In genomic region chr12:113144771-113145170, GRCh38 we compare ENCODE assay signal across 37 cellular contexts. TPM values are rescaled to one million over a fixed set of nuclear protein-coding genes. Genes with fewer than 3 reads are reported as not detected.
DNase-seq lines count a peak whose midpoint lies in the region; ATAC-seq and TF ChIP-seq lines count a peak whose summit lies in the region.
"Had no signal": no experiment of that assay in that cellular context is flagged by ENCODE, and none has a peak within 500 bp of the region (broad histone marks: within the 10 kb centered on the region; RNA-seq: fewer than 3 reads in every experiment).

No MANE protein-coding gene starts in this region.

- TF ChIP-seq CTCF in HL-60 (IDR thresholded peaks at IDR 0.05; ENCODE audit: insufficient read depth, low read length) = no peak
- no peak for TF ChIP-seq CTCF in osteoblast (IDR thresholded peaks at IDR 0.05; ENCODE audit: extremely low read depth, low read depth, low read length)
- TF ChIP-seq CTCF in spleen (IDR thresholded peaks at IDR 0.05 in 8 of 11, conservative IDR thresholded peaks at IDR 0.05 in 3 of 11) = no peak
- TF ChIP-seq CTCF in CD14-positive monocyte (IDR thresholded peaks at IDR 0.05) = no peak

- H3K9me3 ChIP-seq in osteoblast (ENCODE audit: low read depth, low read length) (no peaks in the 10 kb centered on the region), spleen (peaks cover 0 to 10% (median 6%) of the 10 kb centered on the region in 8 donors)
- H3K9me3 ChIP-seq: BE2C, Caco-2 had no signal

- no peaks in the 10 kb centered on the region for H3K36me3 ChIP-seq in osteoblast (ENCODE audit: insufficient read depth, low read length)
- H3K36me3 ChIP-seq in spleen = no peaks in the 10 kb centered on the region
- H3K36me3 ChIP-seq: BE2C; BLaER1; BLaER1 treated with 17β-estradiol and CSF1 and Interleukin-3, amounts not matched to agents 10 nM and 100 nM had no signal

- H3K4me2 ChIP-seq in osteoblast (ENCODE audit: insufficient read depth, low read length) = no peak overlapping the region
- H3K4me2 ChIP-seq: A549; BLaER1; BLaER1 treated with 17β-estradiol and CSF1 and Interleukin-3, amounts not matched to agents 10 nM and 100 nM had no signal

- peaks cover 0 to 7% (median 0%) of the 10 kb centered on the region in 7 donors for H3K9me3 Mint-ChIP-seq in CD14-positive monocyte

- no peaks in the 10 kb centered on the region for H3K79me2 ChIP-seq in osteoblast (ENCODE audit: insufficient read depth, low read length)

- no peak overlapping the region for H2AFZ ChIP-seq in osteoblast (ENCODE audit: low read length)

- H3K27me3 Mint-ChIP-seq in CD14-positive monocyte (ENCODE audit: low read depth in 3 of 3) = peaks cover 12 to 14% (median 13%) of the 10 kb centered on the region in 3 donors
- H3K27me3 Mint-ChIP-seq: B cell; CD4-positive, alpha-beta T cell; CD4-positive, CD25-positive, alpha-beta regulatory T cell had no signal

- peaks cover 34% of the 10 kb centered on the region for H3K4me1 Mint-ChIP-seq in CD14-positive monocyte
- H3K4me1 Mint-ChIP-seq: CD8-positive, alpha-beta memory T cell had no signal

- H3K4me3 Mint-ChIP-seq in CD14-positive monocyte = no peak overlapping the region
- H3K4me3 Mint-ChIP-seq: B cell; CD4-positive, alpha-beta memory T cell; CD4-positive, alpha-beta T cell; CD4-positive, CD25-positive, alpha-beta regulatory T cell; CD8-positive, alpha-beta memory T cell; CD8-positive, alpha-beta T cell had no signal

- H3K4me1 ChIP-seq in osteoblast (ENCODE audit: insufficient read depth, low read length) = peaks cover 2% of the 10 kb centered on the region
- peaks cover 0 to 20% (median 13%) of the 10 kb centered on the region in 6 donors for H3K4me1 ChIP-seq in spleen
- H3K4me1 ChIP-seq: BE2C had no signal

- no peaks in the 10 kb centered on the region for H4K20me1 ChIP-seq in osteoblast (ENCODE audit: insufficient read depth, low read length)
- H4K20me1 ChIP-seq: BLaER1; BLaER1 treated with 17β-estradiol and CSF1 and Interleukin-3, amounts not matched to agents 10 nM and 100 nM had no signal

- H3K27ac Mint-ChIP-seq in CD14-positive monocyte = no peak overlapping the region
- H3K27ac Mint-ChIP-seq: B cell; CD4-positive, alpha-beta T cell; CD4-positive, CD25-positive, alpha-beta regulatory T cell; CD8-positive, alpha-beta memory T cell; CD8-positive, alpha-beta T cell had no signal

- intact Hi-C loops in spleen (cut with DNase I; ENCODE audit: low total_unique reads) = no loop called here
- intact Hi-C loops in CD14-positive monocyte (cut with micrococcal nuclease) = no loop called here

- H3K4me3 ChIP-seq in HL-60 (replicated peaks; ENCODE audit: insufficient read depth, low read length) (no peak overlapping the region), osteoblast (ENCODE audit: insufficient read depth, low read length) (no peak overlapping the region), spleen (no peak overlapping the region)
- H3K4me3 ChIP-seq: A549; BLaER1; BLaER1 treated with 17β-estradiol and CSF1 and Interleukin-3, amounts not matched to agents 10 nM and 100 nM had no signal

- no peak for TF ChIP-seq POLR2A in spleen (IDR thresholded peaks at IDR 0.05)

- 81 to 90% (median 84%) methylated on average over 5 of the region's 5 CpGs for WGBS in spleen, 5 donors

- 0 out of 2 replicates have a peak overlapping the region, but pooled peaks have one; percentile 16 for H3K27ac ChIP-seq in HL-60 (replicated peaks)
- H3K27ac ChIP-seq in osteoblast (ENCODE audit: low read depth, low read length) = no peak overlapping the region
- H3K27ac ChIP-seq in spleen = no peak overlapping the region
- H3K27ac ChIP-seq: 22Rv1; A549; BLaER1; BLaER1 treated with 17β-estradiol and CSF1 and Interleukin-3, amounts not matched to agents 10 nM and 100 nM; C4-2B had no signal

- H3K36me3 Mint-ChIP-seq in CD14-positive monocyte = no peaks in the 10 kb centered on the region
- H3K36me3 Mint-ChIP-seq: CD4-positive, alpha-beta memory T cell; CD4-positive, CD25-positive, alpha-beta regulatory T cell; CD8-positive, alpha-beta memory T cell; CD8-positive, alpha-beta T cell had no signal

- ATAC-seq in HG03280 (IDR thresholded peaks at IDR 0.05; ENCODE audit: unreplicated experiment) = no peak
- ATAC-seq: A549; CD8-positive, alpha-beta T cell had no signal

- DNase-seq in HL-60 (ENCODE audit: low read depth in 1 of 2, low spot score in 1 of 2) (no peak), osteoblast (ENCODE audit: insufficient read length, low spot score, missing footprints) (peak; percentile 23), spleen (peak; percentile 8), CD14-positive monocyte (ENCODE audit: low spot score) (no peak), germinal center (ENCODE audit: low spot score) (no peak)
- DNase-seq: 8988T; ACHN; AML-193; BE2C; C1 segment of cervical spinal cord; Caco-2; Calu3; CD4-positive, alpha-beta memory T cell; CD4-positive, alpha-beta T cell; CD4-positive, CD25-positive, alpha-beta regulatory T cell; CD8-positive, alpha-beta memory T cell; CD8-positive, alpha-beta T cell; COR-L47; DMS 273 treated with DMSO at 0.1 percent for 48 hours; DMS153; DMS53; DMS79; DMS79 treated with DMSO at 0.1 percent for 48 hours; DND-41; EL had no signal

- H3K27me3 ChIP-seq in HL-60 (ENCODE audit: insufficient read depth, poor library complexity, severe bottlenecking) (no peaks in the 10 kb centered on the region), osteoblast (ENCODE audit: insufficient read depth, low read length) (no peaks in the 10 kb centered on the region), spleen (replicated peaks in 1 of 7) (peaks cover 0 to 6% (median 0%) of the 10 kb centered on the region in 7 donors)
- H3K27me3 ChIP-seq: BE2C; BLaER1; BLaER1 treated with 17β-estradiol and CSF1 and Interleukin-3, amounts not matched to agents 10 nM and 100 nM had no signal

RNA-seq across cellular contexts. Expression of gene CFAP73, which starts 4.8 kb away (rescaled TPM):
- total RNA-seq in osteoblast (not detected in 2 replicates), spleen (not detected)
- polyA plus RNA-seq in spleen (under 1 TPM; 0.64 to 0.71 (median 0.70) TPM), CD14-positive monocyte (under 1 TPM in 1 of 2 donors, not detected in 1; 0.14 TPM)
- total RNA-seq: A673; CD4-positive, alpha-beta memory T cell; Daoy had no signal
- polyA plus RNA-seq: AG04450; BJ; CD4-positive, CD25-positive, alpha-beta regulatory T cell; CD8-positive, alpha-beta memory T cell had no signal

RNA-seq across cellular contexts. Expression of gene RASAL1, which starts 9.2 kb away (rescaled TPM):
- total RNA-seq in osteoblast = not detected in 2 replicates
- total RNA-seq in spleen = 1 to 10 TPM in 1 of 7 donors, under 1 TPM in 4, not detected in 2; 0.13 to 1.7 (median 0.57) TPM
- polyA plus RNA-seq in spleen = 1 to 10 TPM in 1 of 3 donors, under 1 TPM in 2; 0.58 to 1.1 (median 0.91) TPM
- not detected for polyA plus RNA-seq in CD14-positive monocyte
- total RNA-seq: A172; Caco-2; CD4-positive, CD25-positive, alpha-beta regulatory T cell had no signal
- polyA plus RNA-seq: AG04450, BJ had no signal

RNA-seq across cellular contexts. Expression of gene DDX54, which starts 40.5 kb away (rescaled TPM):
- total RNA-seq in osteoblast (40.2 and 49.5 TPM in 2 replicates), spleen (10 to 100 TPM; 44.4 to 73.1 (median 59.8) TPM)
- polyA plus RNA-seq in spleen (10 to 100 TPM; 47.9 to 80.3 (median 69.9) TPM), CD14-positive monocyte (10 to 100 TPM in 1 of 2 donors, 1 to 10 TPM in 1; 7.9 to 13.6 TPM)

RNA-seq across cellular contexts. Expression of gene RITA1, which starts 40.8 kb away (rescaled TPM):
- 20.0 and 22.4 TPM in 2 replicates for total RNA-seq in osteoblast
- total RNA-seq in spleen = 10 to 100 TPM; 11.1 to 15.6 (median 11.9) TPM
- 10 to 100 TPM in 2 of 3 donors, 1 to 10 TPM in 1; 9.0 to 15.5 (median 13.0) TPM for polyA plus RNA-seq in spleen
- 10 to 100 TPM; 16.4 to 17.6 TPM for polyA plus RNA-seq in CD14-positive monocyte

Comparison
In these comparisons a context has a peak if more than half of its experiments do, and no peak if none do; other contexts are left out.
1. DNase-seq: peak in osteoblast (single experiment) and spleen (single experiment); none in HL-60 (0 of 2), CD14-positive monocyte (single experiment) and germinal center (single experiment).